In the genomic region with DNA sequence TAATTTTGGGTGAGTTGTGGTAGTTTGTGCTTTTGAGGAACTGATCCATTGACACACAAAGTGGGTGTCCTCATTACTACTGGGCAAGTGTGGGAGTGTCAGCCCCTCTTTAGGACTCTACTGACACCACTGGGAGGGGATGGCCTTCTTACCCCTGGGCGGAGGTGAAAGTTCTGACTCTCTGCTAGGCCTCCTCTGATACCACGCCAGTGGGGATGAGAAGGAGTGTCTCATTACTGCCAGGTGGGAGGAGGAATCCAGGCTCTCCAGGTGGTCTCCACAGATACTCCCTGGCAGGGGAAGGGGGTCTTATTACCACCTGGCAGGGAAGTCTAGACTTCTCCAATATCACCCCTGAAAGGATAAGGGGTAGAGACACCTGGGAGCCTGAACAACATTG, we compare ENCODE assay signal across 1 cellular context.
TF ChIP-seq lines count a peak whose summit lies in the region.

No MANE protein-coding gene starts in this region.

TF ChIP-seq in GM23338, 12 proteins besides CTCF, POLR2A, EP300 and RAD21 (continued from another document):
- no peak for TF ChIP-seq STAT1 (IDR thresholded peaks at IDR 0.05; ENCODE audit: unreplicated experiment)
TF ChIP-seq in GM23338: peak in this region for 0.
